8 cellular contexts compared by ENCODE assay signal in the genomic region with DNA sequence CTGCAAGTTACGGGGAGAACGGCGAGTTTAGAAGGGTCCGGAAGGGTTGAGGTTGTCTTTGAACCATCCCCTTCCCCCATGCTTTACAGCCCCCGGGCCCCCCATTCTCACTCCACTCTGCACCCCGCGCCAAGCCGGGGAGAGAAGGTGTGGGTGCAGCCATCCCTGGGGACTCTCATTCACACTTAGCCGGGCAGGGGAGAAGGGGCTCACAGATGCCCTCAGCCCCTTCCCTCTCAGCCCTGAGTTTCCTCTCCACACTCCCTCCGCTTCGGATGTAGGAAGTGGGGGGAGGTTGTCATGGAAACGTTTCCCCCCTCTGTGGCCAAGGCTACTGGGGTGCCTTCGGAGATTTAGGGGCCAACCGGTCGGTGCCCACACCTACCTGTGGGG. TPM values are rescaled to one million over a fixed set of nuclear protein-coding genes. Genes with fewer than 3 reads are reported as not detected.
DNase-seq lines count a peak whose midpoint lies in the region; ATAC-seq and TF ChIP-seq lines count a peak whose summit lies in the region.

No MANE protein-coding gene starts in this region.

- intact Hi-C loops in colonic mucosa (cut with DNase I) = loop anchor here (2.0 to 10.0 kb wide), 2 partner anchors 151 to 167 kb away; no protein-coding TSS in a partner anchor

- no peak for TF ChIP-seq CTCF in colonic mucosa (IDR thresholded peaks at IDR 0.05)

- peak; percentile 71 for DNase-seq in COR-L47 (lab: John Stamatoyannopoulos, UW)
- no peak for DNase-seq in colonic mucosa
- DNase-seq in iPS-NIHi7 (ENCODE audit: extremely low spot score) = no peak
- no peak for DNase-seq in HuH-7.5 (ENCODE audit: low spot score)
- DNase-seq in DMS114 treated with DMSO at 0.1 percent for 48 hours (lab: John Stamatoyannopoulos, UW; ENCODE audit: unreplicated experiment) = no peak

- H3K27me3 ChIP-seq in HUES6 (ENCODE audit: control insufficient read depth, insufficient read depth, low read length) (peaks cover 57% of the 10 kb centered on the region), colonic mucosa (peaks cover 30% of the 10 kb centered on the region), mucosa of stomach (ENCODE audit: control insufficient read depth, insufficient read depth, low read length) (peaks cover 27% of the 10 kb centered on the region)

- H3K9me3 ChIP-seq in HUES6 (ENCODE audit: control insufficient read depth, insufficient read depth, low read depth, low read length) = no peaks in the 10 kb centered on the region
- no peaks in the 10 kb centered on the region for H3K9me3 ChIP-seq in colonic mucosa
- no peaks in the 10 kb centered on the region for H3K9me3 ChIP-seq in mucosa of stomach (ENCODE audit: control insufficient read depth, low read length)

- H3K27ac ChIP-seq in HUES6 (ENCODE audit: low read depth, low read length) (no peak overlapping the region), colonic mucosa (no peak overlapping the region)

- H3K36me3 ChIP-seq in HUES6 (ENCODE audit: control insufficient read depth, insufficient read depth, low read length) (no peaks in the 10 kb centered on the region), colonic mucosa (no peaks in the 10 kb centered on the region), mucosa of stomach (ENCODE audit: control insufficient read depth, insufficient read depth, low read length) (no peaks in the 10 kb centered on the region)

- H3K4me3 ChIP-seq in HUES6 (ENCODE audit: low read depth, low read length) (peak overlapping the region; percentile 95), colonic mucosa (peak overlapping the region; percentile 45), mucosa of stomach (ENCODE audit: low read length) (peak overlapping the region; percentile 62)

- no peak for ATAC-seq in GM21360 (IDR thresholded peaks at IDR 0.05; ENCODE audit: unreplicated experiment)

- H3K4me1 ChIP-seq in HUES6 (ENCODE audit: control insufficient read depth, insufficient read depth, low read length) (peaks cover 21% of the 10 kb centered on the region), colonic mucosa (peaks cover 2% of the 10 kb centered on the region), mucosa of stomach (ENCODE audit: control insufficient read depth, insufficient read depth, low read length) (peaks cover 14% of the 10 kb centered on the region)

- peak overlapping the region; percentile 54 for H3K9ac ChIP-seq in HUES6 (ENCODE audit: low read length)
- peak overlapping the region in 1 of 2 donors; percentile 19 for H3K9ac ChIP-seq in colonic mucosa (ENCODE audit: low read depth in 2 of 2, low read length in 2 of 2)
- H3K9ac ChIP-seq in mucosa of stomach (ENCODE audit: low read length) = peak overlapping the region; percentile 49

RNA-seq across cellular contexts. Expression of gene CADM1, which starts 0.3 kb away (rescaled TPM):
- total RNA-seq in colonic mucosa = 1 to 10 TPM; 5.2 to 6.4 TPM

Comparison
In these comparisons a context has a peak if more than half of its experiments do, and no peak if none do; other contexts are left out.
1. H3K4me3 ChIP-seq: peak in every context shown above with its lines; median percentile 95 in HUES6; 62 in mucosa of stomach; 45 in colonic mucosa.